8 cellular contexts compared by ENCODE assay signal in the genomic region with DNA sequence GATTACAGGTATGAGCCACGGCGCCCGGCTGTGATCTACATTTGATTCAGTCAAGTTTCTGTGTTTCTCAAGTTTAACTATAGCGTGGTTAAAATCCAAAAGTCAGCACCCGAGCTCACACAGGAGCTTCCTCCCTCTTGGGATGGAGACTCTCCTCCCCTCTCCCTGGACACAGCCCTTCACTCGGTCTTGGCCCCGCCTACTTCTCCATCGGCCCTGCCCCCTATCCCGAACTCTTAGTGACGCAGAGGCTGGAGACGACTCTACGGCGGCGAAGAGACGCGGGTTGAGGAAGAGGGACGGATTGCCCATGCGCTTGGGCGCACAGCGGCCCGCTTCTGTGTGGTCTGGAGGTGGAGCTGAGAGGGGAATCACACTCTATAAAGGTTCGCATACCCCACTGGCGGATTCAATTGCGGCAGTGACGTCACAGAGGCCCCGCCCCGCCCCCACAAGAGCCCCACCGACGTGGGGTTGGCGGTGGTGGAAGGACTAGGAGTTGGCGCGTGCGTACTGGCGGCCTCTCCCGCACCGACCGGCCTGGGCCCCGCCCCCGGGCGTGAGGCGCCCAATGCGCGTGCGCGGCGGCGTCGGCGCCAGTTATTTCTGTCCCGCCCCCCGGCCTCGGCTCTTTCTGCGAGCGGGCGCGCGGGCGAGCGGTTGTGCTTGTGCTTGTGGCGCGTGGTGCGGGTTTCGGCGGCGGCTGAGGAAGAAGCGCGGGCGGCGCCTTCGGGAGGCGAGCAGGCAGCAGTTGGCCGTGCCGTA. TPM values are rescaled to one million over a fixed set of nuclear protein-coding genes. Genes with fewer than 3 reads are reported as not detected.
DNase-seq lines count a peak whose midpoint lies in the region; ATAC-seq lines count a peak whose summit lies in the region.

TRIM28 (plus strand) TSS at position 239 of the 765 bp plus-strand sequence. CDS start 694 bp downstream, outside the sequence.

- in situ Hi-C loops in T47D (cut with HindIII; ENCODE audit: low pct_unique_long_range_greater_than_20kb, low sequenced_read_pairs) = no loop called here

- H3K4me1 Mint-ChIP-seq in immature natural killer cell = peaks cover 33 to 37% of the 10 kb centered on the region in 2 donors

- peak within 1 kb of the TSS; percentile 90 to 98 (median 92) for H3K4me3 Mint-ChIP-seq in immature natural killer cell

- ATAC-seq in GM18858 (IDR thresholded peaks at IDR 0.05; ENCODE audit: unreplicated experiment) (peak; percentile 62), HG03064 (IDR thresholded peaks at IDR 0.05; ENCODE audit: low read depth, unreplicated experiment) (peak; percentile 79)

- peak within 1 kb of the TSS; percentile 96 to 100 (median 98) for H3K27ac Mint-ChIP-seq in immature natural killer cell

- no peaks in the 10 kb centered on the region for H3K9me3 Mint-ChIP-seq in immature natural killer cell

- H3K36me3 Mint-ChIP-seq in immature natural killer cell = peaks cover 4 to 14% (median 4%) of the 10 kb centered on the region in 3 donors

- DNase-seq in T-helper 1 cell (peak; percentile 99 to 100 (median 100)), T47D (ENCODE audit: low read depth in 1 of 2, low spot score in 1 of 2) (peak; percentile 96 to 98), immature natural killer cell (peak; percentile 100), T1000 (lab: John Stamatoyannopoulos, UW) (no peak), SKM-1 treated with dmso at 0.1 percent for 144 hours (lab: John Stamatoyannopoulos, UW; ENCODE audit: unreplicated experiment) (no peak)
- DNase-seq in stimulated activated CD4-positive, alpha-beta T cell treated with anti-CD3 and anti-CD28 coated beads, Interleukin-12 subunit alpha, Interleukin-12 subunit beta, amount 100 ng/mL, for 48 hours (ENCODE audit: low read depth in 2 of 3, low spot score in 1 of 3) = peak; percentile 100

- H3K27me3 Mint-ChIP-seq in immature natural killer cell (ENCODE audit: low read depth in 3 of 3) = peaks cover 22 to 26% (median 26%) of the 10 kb centered on the region in 3 donors

RNA-seq across cellular contexts. Expression of gene TRIM28, which starts in this region (rescaled TPM):
- 10 to 100 TPM; 34.3 to 36.3 (median 35.7) TPM for polyA plus RNA-seq in immature natural killer cell

Comparison
In these comparisons a context has a peak if more than half of its experiments do, and no peak if none do; other contexts are left out.
1. DNase-seq: peak in T-helper 1 cell (5 of 5), T47D (2 of 2), immature natural killer cell (3 of 3) and stimulated activated CD4-positive, alpha-beta T cell treated with anti-CD3 and anti-CD28 coated beads, Interleukin-12 subunit alpha, Interleukin-12 subunit beta, amount 100 ng/mL, for 48 hours (3 of 3); none in T1000 (single experiment) and SKM-1 treated with dmso at 0.1 percent for 144 hours (single experiment).